In genomic region chr11:58675344-58676155, GRCh38 we compare ENCODE assay signal across 8 cellular contexts. TPM values are rescaled to one million over a fixed set of nuclear protein-coding genes. Genes with fewer than 3 reads are reported as not detected.
DNase-seq lines count a peak whose midpoint lies in the region; ATAC-seq, FAIRE-seq and TF ChIP-seq lines count a peak whose summit lies in the region.

No MANE protein-coding gene starts in this region.

- TF ChIP-seq RAD21 in HepG2 (CRISPR knock-in tag; IDR thresholded peaks at IDR 0.05): peak; percentile 45; the same call in 1 of the 2 replicates

- H3K4me1 ChIP-seq in HepG2 (ENCODE audit: insufficient read depth, low read length): no peaks in the 10 kb centered on the region

- H2AFZ ChIP-seq in HepG2 (ENCODE audit: low read length): no peak overlapping the region

- no peak overlapping the region for H3K9ac ChIP-seq in HepG2 (ENCODE audit: insufficient read depth, low read depth, low read length)

- no peak overlapping the region for H3K27ac ChIP-seq in HepG2 (ENCODE audit: extremely low read length, insufficient read depth, low read length)

- TF ChIP-seq POLR2A in HepG2 (IDR thresholded peaks at IDR 0.05; ENCODE audit: insufficient read depth in 1 of 2, low read depth in 2 of 2, low read length in 2 of 2): no peak

- ATAC-seq in HG02642 (IDR thresholded peaks at IDR 0.05; ENCODE audit: poor library complexity, unreplicated experiment) (peak; percentile 92), HepG2 (peak; percentile 99)
- ATAC-seq in activated CD4-positive, CD25-positive, alpha-beta regulatory T cell treated with anti-CD3 and anti-CD28 coated beads, Interleukin-2, amount 50 U/mL, for 24 hours: peak; percentile 83 to 87

- POLR2A ChIA-PET in HepG2 (lab: Yijun Ruan, JAX): no interaction called here

- WGBS in HepG2 (ENCODE audit: low lambda C conversion rate): 22% methylated on average over 13 of the region's 13 CpGs

- H3K27me3 ChIP-seq in HepG2 (ENCODE audit: control insufficient read depth in 1 of 2, insufficient read depth in 2 of 2, low read length in 2 of 2): no peaks in the 10 kb centered on the region

- DNase-seq in activated gamma-delta T cell treated with Interleukin-2 at 50 U/mL for 16 hours: peak; percentile 74
- DNase-seq in activated gamma-delta T cell (lab: John Stamatoyannopoulos, UW): no peak
- peak; percentile 29 for DNase-seq in NCI-H146 treated with DMSO at 0.1 percent for 48 hours (lab: John Stamatoyannopoulos, UW; ENCODE audit: unreplicated experiment)
- DNase-seq in cerebellar cortex (ENCODE audit: low spot score): peak; percentile 59
- peak; percentile 32 for DNase-seq in HepG2 (ENCODE audit: low spot score)
- peak; percentile 70 to 78 for DNase-seq in stimulated activated CD4-positive, alpha-beta T cell treated with anti-CD3 and anti-CD28 coated beads, Interleukin-4, amount 100 ng/mL, for 48 hours (ENCODE audit: low read depth in 2 of 2)

- no TSS peak for BruUV-seq in HepG2 (replicated peaks; lab: Mats Ljungman, UMichigan)

- no peak for TF ChIP-seq EP300 in HepG2 (IDR thresholded peaks at IDR 0.05; ENCODE audit: low read depth in 2 of 2, low read length in 2 of 2)
- TF ChIP-seq EP300 in HepG2 (CRISPR knock-in tag; IDR thresholded peaks at IDR 0.05; ENCODE audit: borderline replicate concordance): no peak

- H3K9me3 ChIP-seq in HepG2 (ENCODE audit: low read length): no peaks in the 10 kb centered on the region

- no peaks in the 10 kb centered on the region for H3K36me3 ChIP-seq in HepG2 (replicated peaks in 1 of 2; ENCODE audit: control insufficient read depth in 1 of 2, insufficient read depth in 2 of 2, low read length in 2 of 2)

- CTCF ChIA-PET in HepG2 (lab: Yijun Ruan, JAX; ENCODE audit: low intra/inter-chr PET ratio, low total read pairs): interaction anchor here (0.8 to 4.2 kb wide), 3 partner anchors 21 to 113 kb away, joined by 3 to 27 read pairs (median 8); no protein-coding TSS in a partner anchor

- H3K4me3 ChIP-seq in HepG2 (replicated peaks in 1 of 3; ENCODE audit: insufficient read depth in 1 of 3, low read depth in 2 of 3, low read length in 3 of 3): no peak overlapping the region

- in situ Hi-C loops in HepG2 (cut with HindIII; ENCODE audit: extremely low pct_ligation_motif_present, low pct_unique_long_range_greater_than_20kb): no loop called here

- no peaks in the 10 kb centered on the region for H4K20me1 ChIP-seq in HepG2 (ENCODE audit: insufficient read depth, low read length)

- TF ChIP-seq CTCF in HepG2 (CRISPR knock-in tag; IDR thresholded peaks at IDR 0.05): peak; percentile 90

- H3K79me2 ChIP-seq in HepG2 (ENCODE audit: insufficient read depth, low read length): no peaks in the 10 kb centered on the region

- H3K4me2 ChIP-seq in HepG2 (ENCODE audit: low read depth, low read length): no peak overlapping the region

- intact Hi-C loops in HepG2 (cut with micrococcal nuclease; ENCODE audit: unreplicated experiment): loop anchor here (1.0 to 5.0 kb wide), 4 partner anchors 21 to 113 kb away; no protein-coding TSS in a partner anchor

- FAIRE-seq in HepG2 (lab: Jason Lieb, UNC): peak; percentile 76

TF ChIP-seq in HepG2, 621 proteins besides CTCF, POLR2A, EP300 and RAD21 (continues in another document):
- TF ChIP-seq ZUFSP (CRISPR knock-in tag; IDR thresholded peaks at IDR 0.05; ENCODE audit: borderline replicate concordance) (no peak), HOXA5 (CRISPR knock-in tag; IDR thresholded peaks at IDR 0.05) (0 out of 2 replicates have a peak, but pooled peaks have one; percentile 30), ZNF691 (CRISPR knock-in tag; IDR thresholded peaks at IDR 0.05; ENCODE audit: borderline replicate concordance, low read depth) (peak; percentile 70; the same call in 1 of the 2 replicates), LCORL (IDR thresholded peaks at IDR 0.05) (no peak), LCORL (CRISPR knock-in tag; IDR thresholded peaks at IDR 0.05) (peak; percentile 20; the same call in 1 of the 2 replicates), ZFP37 (CRISPR knock-in tag; IDR thresholded peaks at IDR 0.05; ENCODE audit: borderline replicate concordance) (no peak), DBP (CRISPR knock-in tag; IDR thresholded peaks at IDR 0.05; ENCODE audit: not compliant biosample characterization) (no peak)

RNA-seq across cellular contexts. Expression of gene CNTF, which starts 53.1 kb away (rescaled TPM):
- 1.5 and 2.3 TPM in 2 replicates for total RNA-seq in HepG2 (2016; rRNA removed; fragmentation: Illumina TruSeq; extraction: Trizol)
- total RNA-seq in HepG2 (2016; cell fraction: cytosol; rRNA removed; fragmentation: Illumina TruSeq; extraction: Trizol; ENCODE audit: low read depth): not detected in 2 replicates
- 1.2 and 3.0 TPM in 2 replicates for total RNA-seq in HepG2 (2016; cell fraction: insoluble cytoplasmic fraction; rRNA removed; fragmentation: Illumina TruSeq; extraction: Trizol)
- 0.59 and 0.71 TPM in 2 replicates for total RNA-seq in HepG2 (2016; cell fraction: membrane; rRNA removed; fragmentation: Illumina TruSeq; extraction: Trizol)
- total RNA-seq in HepG2 (2016; cell fraction: nucleus; rRNA removed; fragmentation: Illumina TruSeq; extraction: Trizol): 9.6 and 10.8 TPM in 2 replicates
- 0.47 and 0.51 TPM in 2 replicates for polyA plus RNA-seq in HepG2 (2011; rRNA removed)
- 0.07 and 0.14 TPM in 2 replicates for polyA plus RNA-seq in HepG2 (2011; cell fraction: cytosol; rRNA removed)
- 2.1 and 2.4 TPM in 2 replicates for polyA plus RNA-seq in HepG2 (2011; cell fraction: nucleus; rRNA removed)
- polyA plus RNA-seq in HepG2 (2012): 0.43 and 0.69 TPM in 2 replicates
- 0.10 and 0.24 TPM in 2 replicates for polyA plus RNA-seq in HepG2 (2016; cell fraction: cytosol; fragmentation: Illumina TruSeq; extraction: Trizol; ENCODE audit: low read depth)
- 0.83 and 1.1 TPM in 2 replicates for polyA plus RNA-seq in HepG2 (2016; cell fraction: insoluble cytoplasmic fraction; fragmentation: Illumina TruSeq; extraction: Trizol; ENCODE audit: low read depth)
- 0.34 and 0.45 TPM in 2 replicates for polyA plus RNA-seq in HepG2 (2016; cell fraction: membrane; fragmentation: Illumina TruSeq; extraction: Trizol; ENCODE audit: low read depth)
- polyA plus RNA-seq in HepG2 (2016; cell fraction: nucleus; fragmentation: Illumina TruSeq; extraction: Trizol; ENCODE audit: insufficient read depth, low read depth): 4.5 and 5.7 TPM in 2 replicates
- polyA minus RNA-seq in HepG2 (2011; rRNA and poly(A)+ RNA removed; ENCODE audit: low replicate concordance): 3.9 and 7.2 TPM in 2 replicates
- not detected in 2 replicates for polyA minus RNA-seq in HepG2 (2011; cell fraction: cytosol; rRNA and poly(A)+ RNA removed)
- 26.9 and 30.3 TPM in 2 replicates for polyA minus RNA-seq in HepG2 (2011; cell fraction: nucleus; rRNA and poly(A)+ RNA removed)

RNA-seq across cellular contexts. Expression of gene GLYAT, which starts 56.2 kb away (rescaled TPM):
- not detected in 2 replicates for total RNA-seq in HepG2 (2016; rRNA removed; fragmentation: Illumina TruSeq; extraction: Trizol)
- total RNA-seq in HepG2 (2016; cell fraction: cytosol; rRNA removed; fragmentation: Illumina TruSeq; extraction: Trizol; ENCODE audit: low read depth): not detected in 2 replicates
- not detected in 2 replicates for total RNA-seq in HepG2 (2016; cell fraction: insoluble cytoplasmic fraction; rRNA removed; fragmentation: Illumina TruSeq; extraction: Trizol)
- total RNA-seq in HepG2 (2016; cell fraction: membrane; rRNA removed; fragmentation: Illumina TruSeq; extraction: Trizol): not detected in 2 replicates
- total RNA-seq in HepG2 (2016; cell fraction: nucleus; rRNA removed; fragmentation: Illumina TruSeq; extraction: Trizol): not detected in 2 replicates
- polyA plus RNA-seq in HepG2 (2011; rRNA removed): not detected in 2 replicates
- not detected in 2 replicates for polyA plus RNA-seq in HepG2 (2011; cell fraction: cytosol; rRNA removed)
- not detected in 2 replicates for polyA plus RNA-seq in HepG2 (2011; cell fraction: nucleus; rRNA removed)
- polyA plus RNA-seq in HepG2 (2012): not detected in 2 replicates
- polyA plus RNA-seq in HepG2 (2016; cell fraction: cytosol; fragmentation: Illumina TruSeq; extraction: Trizol; ENCODE audit: low read depth): not detected in 2 replicates
- polyA plus RNA-seq in HepG2 (2016; cell fraction: insoluble cytoplasmic fraction; fragmentation: Illumina TruSeq; extraction: Trizol; ENCODE audit: low read depth): not detected in 2 replicates
- not detected in 2 replicates for polyA plus RNA-seq in HepG2 (2016; cell fraction: membrane; fragmentation: Illumina TruSeq; extraction: Trizol; ENCODE audit: low read depth)
- polyA plus RNA-seq in HepG2 (2016; cell fraction: nucleus; fragmentation: Illumina TruSeq; extraction: Trizol; ENCODE audit: insufficient read depth, low read depth): not detected in 2 replicates
- polyA minus RNA-seq in HepG2 (2011; rRNA and poly(A)+ RNA removed; ENCODE audit: low replicate concordance): not detected in 2 replicates
- polyA minus RNA-seq in HepG2 (2011; cell fraction: cytosol; rRNA and poly(A)+ RNA removed): not detected in 2 replicates
- polyA minus RNA-seq in HepG2 (2011; cell fraction: nucleus; rRNA and poly(A)+ RNA removed): not detected in 2 replicates
